27 cellular contexts compared by ENCODE assay signal in genomic region chr9:87803623-87804345, GRCh38.
"Had no signal": no experiment of that assay in that cellular context is flagged by ENCODE, and none has a peak within 500 bp of the region (broad histone marks: within the 10 kb centered on the region; RNA-seq: fewer than 3 reads in every experiment).

No MANE protein-coding gene starts in this region.

- ATAC-seq: foreskin keratinocyte; gastroesophageal sphincter; heart left ventricle; left colon; naive thymus-derived CD8-positive, alpha-beta T cell; psoas muscle; right cardiac atrium; upper lobe of right lung had no signal

- DNase-seq: colonic mucosa; effector CD8-positive, alpha-beta T cell; endodermal cell; foreskin keratinocyte; heart left ventricle; hypothalamus; immature natural killer cell; islet precursor cell; kidney glomerular epithelial cell; left colon; left ventricle myocardium inferior; mammary epithelial cell; mesendoderm; naive thymus-derived CD8-positive, alpha-beta T cell; nephron progenitor cell; nucleus accumbens; ovary; posterior cingulate gyrus; psoas muscle; sigmoid colon; stimulated activated CD4-positive, alpha-beta T cell treated with anti-CD3 and anti-CD28 coated beads, Interleukin-2, amount 100 ng/mL, for 24 hours; stimulated activated CD4-positive, alpha-beta T cell treated with anti-CD3 and anti-CD28 coated beads, Interleukin-4, amount 100 ng/mL, for 24 hours; stimulated activated naive CD4-positive, alpha-beta T cell treated with Interleukin-2 at 50 U/mL for 16 hours; upper lobe of right lung; uterus had no signal
